ENCODE assay signal across 14 cellular contexts in the genomic region with DNA sequence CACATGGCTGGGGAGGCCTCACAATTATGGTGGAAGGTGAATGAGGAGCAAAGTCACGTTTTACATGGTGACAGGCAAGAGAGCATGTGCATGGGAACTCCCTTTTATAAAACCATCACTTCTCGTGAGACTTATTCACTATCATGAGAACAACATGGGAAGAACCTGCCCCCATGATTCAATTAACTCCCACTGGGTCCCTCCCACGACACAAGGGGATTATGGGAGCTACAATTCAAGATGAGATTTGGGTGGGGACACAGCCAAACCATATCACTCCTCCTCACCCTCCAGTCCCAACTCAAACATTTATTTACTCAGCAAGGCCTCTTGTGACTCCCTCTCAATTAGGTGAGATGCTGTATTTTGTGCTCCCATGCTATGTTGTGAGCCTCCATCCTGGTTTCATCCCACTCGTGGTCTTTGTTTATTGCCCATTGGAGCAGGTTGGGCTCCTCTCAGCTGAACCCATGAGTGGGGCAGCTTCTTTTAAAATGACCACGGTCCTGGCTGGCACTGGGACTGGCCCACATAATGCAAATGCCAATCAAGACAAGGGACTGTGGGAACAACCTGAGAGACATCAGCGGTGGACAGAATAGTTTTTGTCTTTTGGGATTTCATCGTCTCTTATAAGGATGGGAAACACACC.
"Had no signal": no experiment of that assay in that cellular context is flagged by ENCODE, and none has a peak within 500 bp of the region (broad histone marks: within the 10 kb centered on the region; RNA-seq: fewer than 3 reads in every experiment).

No MANE protein-coding gene starts in this region.

- H3K9ac ChIP-seq: parathyroid adenoma had no signal

- H3K4me1 ChIP-seq: parathyroid adenoma had no signal

- H3K9me3 ChIP-seq: neutrophil, suprapubic skin had no signal

- H3K27ac ChIP-seq: neutrophil, parathyroid adenoma, SK-N-MC, suprapubic skin had no signal

- FAIRE-seq: kidney, TTC549 had no signal

- H3K27me3 ChIP-seq: dorsolateral prefrontal cortex, neutrophil, suprapubic skin had no signal

- DNase-seq: activated CD4-positive, alpha-beta T cell treated with anti-CD3 and anti-CD28 coated beads, Interleukin-2, amount 50 U/mL, for 4 hours; activated gamma-delta T cell treated with Interleukin-2 at 50 U/mL for 16 hours; activated T-cell treated with anti-CD3 and anti-CD28 coated beads for 4 hours; caudate nucleus; dorsolateral prefrontal cortex; foreskin fibroblast; kidney; naive B cell; stimulated activated CD4-positive, alpha-beta T cell treated with anti-CD3 and anti-CD28 coated beads, Interleukin-2, amount 100 ng/mL, for 24 hours had no signal

- H3K36me3 ChIP-seq: neutrophil, suprapubic skin had no signal

- H3K4me3 ChIP-seq: dorsolateral prefrontal cortex, SK-N-MC, suprapubic skin had no signal
